In the genomic region with DNA sequence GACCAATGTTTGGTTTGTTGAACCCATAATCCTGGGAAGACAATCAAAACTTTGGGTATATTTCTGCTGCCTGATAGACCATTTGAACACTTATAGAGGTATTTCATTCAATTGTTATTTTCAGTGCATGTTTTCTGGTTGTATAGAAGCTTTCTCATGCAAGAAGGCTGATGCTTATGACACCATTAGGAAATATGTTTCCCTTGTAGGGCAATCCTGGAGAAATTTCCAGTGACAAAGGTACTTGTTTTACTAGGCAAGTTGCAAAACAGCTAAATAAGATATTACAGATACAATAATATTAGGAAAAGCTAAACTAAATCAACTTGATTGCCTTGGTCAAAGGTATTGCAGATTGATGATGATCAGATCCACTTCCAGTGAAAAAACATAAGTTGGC, we compare ENCODE assay signal across 26 cellular contexts. TPM values are rescaled to one million over a fixed set of nuclear protein-coding genes. Genes with fewer than 3 reads are reported as not detected.
DNase-seq lines count a peak whose midpoint lies in the region; ATAC-seq, FAIRE-seq and TF ChIP-seq lines count a peak whose summit lies in the region.
"Had no signal": no experiment of that assay in that cellular context is flagged by ENCODE, and none has a peak within 500 bp of the region (broad histone marks: within the 10 kb centered on the region; RNA-seq: fewer than 3 reads in every experiment).

No MANE protein-coding gene starts in this region.

- POLR2A ChIA-PET in PC-3 (lab: Charles Lee; ENCODE audit: unreplicated experiment), result no interaction called here

- H2AFZ ChIP-seq in keratinocyte (ENCODE audit: control insufficient read depth, low read length) (no peak overlapping the region), PC-3 (ENCODE audit: low read length) (no peak overlapping the region)

- H3K4me2 ChIP-seq in keratinocyte (ENCODE audit: control insufficient read depth, extremely low read depth, insufficient read depth, low read depth, low read length) (no peak overlapping the region), PC-3 (ENCODE audit: low read length) (no peak overlapping the region)
- H3K4me2 ChIP-seq: A549; BLaER1 treated with 17β-estradiol and CSF1 and Interleukin-3, amounts not matched to agents 10 nM and 100 nM had no signal

- H3K4me1 Mint-ChIP-seq in type B pancreatic cell (ENCODE audit: unreplicated experiment), result peaks cover 10% of the 10 kb centered on the region
- H3K4me1 Mint-ChIP-seq: B cell had no signal

- H3K79me2 ChIP-seq in keratinocyte (ENCODE audit: control insufficient read depth, insufficient read depth, low read length) (no peaks in the 10 kb centered on the region), PC-3 (ENCODE audit: low read length) (no peaks in the 10 kb centered on the region)

- no peaks in the 10 kb centered on the region for H3K9me2 ChIP-seq in PC-3 (replicated peaks; ENCODE audit: low read length)

- H3K9me3 ChIP-seq in adipocyte (ENCODE audit: control insufficient read depth, low read length) (no peaks in the 10 kb centered on the region), keratinocyte (ENCODE audit: control insufficient read depth, low read depth, low read length) (no peaks in the 10 kb centered on the region), PC-3 (ENCODE audit: low read length) (no peaks in the 10 kb centered on the region)
- H3K9me3 ChIP-seq: A549; BLaER1 treated with 17β-estradiol and CSF1 and Interleukin-3, amounts not matched to agents 10 nM and 100 nM; Caco-2 had no signal

- intact Hi-C loops in PC-3 (cut with micrococcal nuclease), result no loop called here

- H3K27me3 ChIP-seq in adipocyte (replicated peaks; ENCODE audit: control insufficient read depth, insufficient read depth, low read length), result no peaks in the 10 kb centered on the region
- H3K27me3 ChIP-seq in keratinocyte (ENCODE audit: control insufficient read depth, extremely low read depth, insufficient read depth, low read length), result no peaks in the 10 kb centered on the region
- H3K27me3 ChIP-seq in PC-3 (ENCODE audit: low read length), result no peaks in the 10 kb centered on the region
- H3K27me3 ChIP-seq: BLaER1 treated with 17β-estradiol and CSF1 and Interleukin-3, amounts not matched to agents 10 nM and 100 nM had no signal

- H3F3A ChIP-seq in PC-3 (ENCODE audit: low read length, unreplicated experiment), result no peaks in the 10 kb centered on the region

- no TSS peak for BruUV-seq in PC-3 (replicated peaks; lab: Mats Ljungman, UMichigan)

- DNase-seq in EH (ENCODE audit: low read depth) (peak; percentile 15), adipocyte (ENCODE audit: low read depth) (peak; percentile 47), epithelial cell of prostate (ENCODE audit: low read depth, low spot score) (no peak), keratinocyte (ENCODE audit: low read depth, low spot score) (no peak), PC-3 (no peak), DMS153 (lab: John Stamatoyannopoulos, UW) (no peak), MV-4-11 (lab: John Stamatoyannopoulos, UW) (no peak), type B pancreatic cell (ENCODE audit: extremely low spot score, unreplicated experiment) (no peak)
- DNase-seq: AML-193; Caco-2; Calu3; CD4-positive, alpha-beta T cell; CD8-positive, alpha-beta T cell; DMS79 treated with DMSO at 0.1 percent for 48 hours; EL; GDM1 had no signal

- H3K4me3 Mint-ChIP-seq in type B pancreatic cell, result no peak overlapping the region
- H3K4me3 Mint-ChIP-seq: B cell; CD4-positive, alpha-beta T cell; CD8-positive, alpha-beta T cell had no signal

- H4K20me1 ChIP-seq in keratinocyte (ENCODE audit: control insufficient read depth, extremely low read depth, insufficient read depth, low read length), result no peaks in the 10 kb centered on the region
- H4K20me1 ChIP-seq in PC-3 (ENCODE audit: low read length), result no peaks in the 10 kb centered on the region
- H4K20me1 ChIP-seq: BLaER1 treated with 17β-estradiol and CSF1 and Interleukin-3, amounts not matched to agents 10 nM and 100 nM had no signal

- TF ChIP-seq CTCF in keratinocyte (optimal IDR thresholded peaks at IDR 0.05 in 1 of 3, IDR thresholded peaks at IDR 0.05 in 1 of 3, conservative IDR thresholded peaks at IDR 0.05 in 1 of 3; ENCODE audit: extremely low read depth in 1 of 3, insufficient read depth in 2 of 3, low read length in 3 of 3) (no peak), PC-3 (conservative IDR thresholded peaks at IDR 0.05; ENCODE audit: low read depth, low read length) (no peak), type B pancreatic cell (conservative IDR thresholded peaks at IDR 0.05) (no peak)

- dilution Hi-C loops in keratinocyte (cut with MboI; ENCODE audit: extremely low pct_ligation_motif_present, low sequenced_read_pairs), result no loop called here

- H3K4me3 ChIP-seq in adipocyte (ENCODE audit: low read length) (no peak overlapping the region), keratinocyte (ENCODE audit: control insufficient read depth in 2 of 3, extremely low read depth in 1 of 3, insufficient read depth in 2 of 3, low read depth in 1 of 3, low read length in 3 of 3) (no peak overlapping the region), PC-3 (ENCODE audit: low read length) (no peak overlapping the region)
- H3K4me3 ChIP-seq: A549; BLaER1 treated with 17β-estradiol and CSF1 and Interleukin-3, amounts not matched to agents 10 nM and 100 nM; GM12878 had no signal

- H3K27ac Mint-ChIP-seq in type B pancreatic cell, result no peak overlapping the region
- H3K27ac Mint-ChIP-seq: B cell; CD4-positive, alpha-beta T cell; CD8-positive, alpha-beta T cell had no signal

- no peaks in the 10 kb centered on the region for H3K36me3 Mint-ChIP-seq in type B pancreatic cell
- H3K36me3 Mint-ChIP-seq: CD8-positive, alpha-beta T cell had no signal

- no peak for ATAC-seq in PC-3
- ATAC-seq: A549; CD8-positive, alpha-beta T cell; GM12878 had no signal

- H3K9me3 Mint-ChIP-seq in type B pancreatic cell, result peaks cover 3% of the 10 kb centered on the region
- H3K9me3 Mint-ChIP-seq: CD4-positive, alpha-beta T cell; CD8-positive, alpha-beta T cell had no signal

- H3K9me1 ChIP-seq in keratinocyte (ENCODE audit: control insufficient read depth, extremely low read depth, insufficient read depth, low read length), result no peaks in the 10 kb centered on the region

- peaks cover 39% of the 10 kb centered on the region for H3K4me1 ChIP-seq in adipocyte (ENCODE audit: control insufficient read depth, insufficient read depth, low read length)
- H3K4me1 ChIP-seq in keratinocyte (ENCODE audit: control insufficient read depth, extremely low read depth, insufficient read depth, low read length), result peaks cover 21% of the 10 kb centered on the region
- no peaks in the 10 kb centered on the region for H3K4me1 ChIP-seq in PC-3 (ENCODE audit: insufficient read depth, low read length)
- H3K4me1 ChIP-seq: Caco-2 had no signal

- peak overlapping the region; percentile 18 for H3K27ac ChIP-seq in epithelial cell of prostate
- no peak overlapping the region for H3K27ac ChIP-seq in keratinocyte (ENCODE audit: control insufficient read depth, insufficient read depth, low read length)
- no peak overlapping the region for H3K27ac ChIP-seq in PC-3 (ENCODE audit: low read length)
- H3K27ac ChIP-seq: 22Rv1; A549; BLaER1 treated with 17β-estradiol and CSF1 and Interleukin-3, amounts not matched to agents 10 nM and 100 nM; C4-2B had no signal

- H3K36me3 ChIP-seq in adipocyte (ENCODE audit: control insufficient read depth, insufficient read depth, low read length, severe bottlenecking), result no peaks in the 10 kb centered on the region
- no peaks in the 10 kb centered on the region for H3K36me3 ChIP-seq in keratinocyte (ENCODE audit: control insufficient read depth in 2 of 2, extremely low read depth in 1 of 2, insufficient read depth in 2 of 2, low read length in 2 of 2)
- no peaks in the 10 kb centered on the region for H3K36me3 ChIP-seq in PC-3 (ENCODE audit: low read depth, low read length)
- H3K36me3 ChIP-seq: BLaER1 treated with 17β-estradiol and CSF1 and Interleukin-3, amounts not matched to agents 10 nM and 100 nM had no signal

- CTCF ChIA-PET in PC-3 (lab: Charles Lee), result no interaction called here

- peak; percentile 5 for FAIRE-seq in keratinocyte (lab: Jason Lieb, UNC)
- FAIRE-seq: A549, D721Med, GM12878, GM12892, GM18507, GM19239 had no signal

- no peaks in the 10 kb centered on the region for H3K27me3 Mint-ChIP-seq in type B pancreatic cell

- no peak overlapping the region for H3K9ac ChIP-seq in adipocyte (ENCODE audit: low read length)
- H3K9ac ChIP-seq in keratinocyte (ENCODE audit: control insufficient read depth, extremely low read depth, insufficient read depth, low read length), result no peak overlapping the region
- no peak overlapping the region for H3K9ac ChIP-seq in PC-3 (ENCODE audit: low read length)
- H3K9ac ChIP-seq: BLaER1 treated with 17β-estradiol and CSF1 and Interleukin-3, amounts not matched to agents 10 nM and 100 nM had no signal

RNA-seq across cellular contexts. Expression of a gene that starts 32.8 kb away (rescaled TPM):
- 0.90 to 1.7 TPM (median 1.1 TPM) in 3 replicates for polyA plus RNA-seq in keratinocyte
- 1.5 TPM for polyA plus RNA-seq in keratinocyte (2011; ENCODE audit: low read depth)
- polyA plus RNA-seq in keratinocyte (2011; cell fraction: cytosol; rRNA removed), result 1.5 and 1.6 TPM in 2 replicates
- polyA plus RNA-seq in keratinocyte (2011; cell fraction: nucleus; rRNA removed), result 1.4 TPM in 2 replicates
- 0.81 and 1.2 TPM in 2 replicates for polyA plus RNA-seq in keratinocyte (2012; ENCODE audit: low replicate concordance)
- 0.46 to 0.74 TPM (median 0.63 TPM) in 3 replicates for polyA minus RNA-seq in keratinocyte
- polyA minus RNA-seq in keratinocyte (2011; cell fraction: cytosol; rRNA and poly(A)+ RNA removed), result 0.77 TPM
- polyA minus RNA-seq in keratinocyte (2011; cell fraction: nucleus; rRNA and poly(A)+ RNA removed), result 0.74 and 1.2 TPM in 2 replicates
- 4.0 and 4.1 TPM in 2 replicates for total RNA-seq in PC-3 (2014; rRNA removed)
- total RNA-seq in type B pancreatic cell (ENCODE audit: low replicate concordance), result 0.98 and 6.5 TPM in 2 replicates
- total RNA-seq: B cell; CD4-positive, alpha-beta T cell; CD8-positive, alpha-beta T cell had no signal

Comparison
In these comparisons a context has a peak if more than half of its experiments do, and no peak if none do; other contexts are left out.
1. DNase-seq: peak in EH (single experiment) and adipocyte (single experiment); none in epithelial cell of prostate (single experiment), keratinocyte (single experiment), PC-3 (single experiment), DMS153 (single experiment), MV-4-11 (single experiment) and type B pancreatic cell (single experiment).